ENCODE assay signal across 1 cellular context in the genomic region with DNA sequence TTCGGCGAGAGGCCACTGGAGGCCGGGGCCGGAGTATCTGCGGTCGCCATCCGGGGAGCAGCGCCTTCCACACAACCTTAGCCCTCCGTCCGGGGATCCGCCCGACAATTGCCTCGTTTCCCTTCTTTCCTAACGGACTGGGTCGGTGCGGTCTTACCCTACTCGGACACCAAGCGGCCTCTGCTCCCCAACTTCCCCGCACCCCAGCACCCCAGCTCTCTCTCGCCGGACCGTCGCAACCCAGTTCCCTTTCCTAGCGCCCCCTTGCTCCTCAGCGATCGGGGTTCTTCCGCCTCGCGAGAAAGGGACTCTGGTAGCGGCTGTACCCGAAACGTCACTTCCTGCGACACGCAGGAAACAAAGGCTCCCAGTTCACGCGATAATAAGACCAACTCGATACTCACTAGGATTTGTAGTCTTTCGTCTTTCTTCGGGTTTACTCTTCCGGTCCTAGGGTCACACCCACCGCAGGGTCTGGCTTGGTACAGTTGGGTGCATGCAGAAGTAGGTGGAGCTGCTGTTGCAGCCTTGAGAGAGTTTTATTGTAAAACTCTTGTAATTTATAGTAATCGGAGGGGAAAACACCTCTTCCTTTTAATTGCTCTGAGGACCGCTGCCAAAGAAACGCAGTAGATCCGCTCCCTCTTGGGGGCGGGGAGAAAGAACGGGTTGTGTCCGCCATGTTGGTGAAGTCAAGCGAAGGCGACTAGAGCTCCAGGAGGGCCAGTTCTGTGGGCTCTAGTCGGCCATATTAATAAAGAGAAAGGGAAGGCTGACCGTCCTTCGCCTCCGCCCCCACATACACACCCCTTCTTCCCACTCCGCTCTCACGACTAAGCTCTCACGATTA.
TF ChIP-seq lines count a peak whose summit lies in the region.

A gene (plus strand): TSS at position 741 of the 850 bp plus-strand sequence. CDS start 209 bp downstream, outside the sequence.
A gene with protein sequence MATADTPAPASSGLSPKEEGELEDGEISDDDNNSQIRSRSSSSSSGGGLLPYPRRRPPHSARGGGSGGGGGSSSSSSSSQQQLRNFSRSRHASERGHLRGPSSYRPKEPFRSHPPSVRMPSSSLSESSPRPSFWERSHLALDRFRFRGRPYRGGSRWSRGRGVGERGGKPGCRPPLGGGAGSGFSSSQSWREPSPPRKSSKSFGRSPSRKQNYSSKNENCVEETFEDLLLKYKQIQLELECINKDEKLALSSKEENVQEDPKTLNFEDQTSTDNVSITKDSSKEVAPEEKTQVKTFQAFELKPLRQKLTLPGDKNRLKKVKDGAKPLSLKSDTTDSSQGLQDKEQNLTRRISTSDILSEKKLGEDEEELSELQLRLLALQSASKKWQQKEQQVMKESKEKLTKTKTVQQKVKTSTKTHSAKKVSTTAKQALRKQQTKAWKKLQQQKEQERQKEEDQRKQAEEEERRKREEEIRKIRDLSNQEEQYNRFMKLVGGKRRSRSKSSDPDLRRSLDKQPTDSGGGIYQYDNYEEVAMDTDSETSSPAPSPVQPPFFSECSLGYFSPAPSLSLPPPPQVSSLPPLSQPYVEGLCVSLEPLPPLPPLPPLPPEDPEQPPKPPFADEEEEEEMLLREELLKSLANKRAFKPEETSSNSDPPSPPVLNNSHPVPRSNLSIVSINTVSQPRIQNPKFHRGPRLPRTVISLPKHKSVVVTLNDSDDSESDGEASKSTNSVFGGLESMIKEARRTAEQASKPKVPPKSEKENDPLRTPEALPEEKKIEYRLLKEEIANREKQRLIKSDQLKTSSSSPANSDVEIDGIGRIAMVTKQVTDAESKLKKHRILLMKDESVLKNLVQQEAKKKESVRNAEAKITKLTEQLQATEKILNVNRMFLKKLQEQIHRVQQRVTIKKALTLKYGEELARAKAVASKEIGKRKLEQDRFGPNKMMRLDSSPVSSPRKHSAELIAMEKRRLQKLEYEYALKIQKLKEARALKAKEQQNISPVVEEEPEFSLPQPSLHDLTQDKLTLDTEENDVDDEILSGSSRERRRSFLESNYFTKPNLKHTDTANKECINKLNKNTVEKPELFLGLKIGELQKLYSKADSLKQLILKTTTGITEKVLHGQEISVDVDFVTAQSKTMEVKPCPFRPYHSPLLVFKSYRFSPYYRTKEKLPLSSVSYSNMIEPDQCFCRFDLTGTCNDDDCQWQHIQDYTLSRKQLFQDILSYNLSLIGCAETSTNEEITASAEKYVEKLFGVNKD (N-terminal part only) (minus strand): TSS at position 288 of the 850 bp plus-strand sequence. CDS start 238 bp downstream, at position 50.

TF ChIP-seq in K562, 482 proteins besides CTCF, POLR2A, EP300 and RAD21 (continued from another document and continues in another):
- TF ChIP-seq, protein P1, sequence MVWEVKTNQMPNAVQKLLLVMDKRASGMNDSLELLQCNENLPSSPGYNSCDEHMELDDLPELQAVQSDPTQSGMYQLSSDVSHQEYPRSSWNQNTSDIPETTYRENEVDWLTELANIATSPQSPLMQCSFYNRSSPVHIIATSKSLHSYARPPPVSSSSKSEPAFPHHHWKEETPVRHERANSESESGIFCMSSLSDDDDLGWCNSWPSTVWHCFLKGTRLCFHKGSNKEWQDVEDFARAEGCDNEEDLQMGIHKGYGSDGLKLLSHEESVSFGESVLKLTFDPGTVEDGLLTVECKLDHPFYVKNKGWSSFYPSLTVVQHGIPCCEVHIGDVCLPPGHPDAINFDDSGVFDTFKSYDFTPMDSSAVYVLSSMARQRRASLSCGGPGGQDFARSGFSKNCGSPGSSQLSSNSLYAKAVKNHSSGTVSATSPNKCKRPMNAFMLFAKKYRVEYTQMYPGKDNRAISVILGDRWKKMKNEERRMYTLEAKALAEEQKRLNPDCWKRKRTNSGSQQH (CRISPR knock-in tag; IDR thresholded peaks at IDR 0.05), result 0 out of 2 replicates have a peak, but pooled peaks have one; percentile 9
- TF ChIP-seq, protein P2, sequence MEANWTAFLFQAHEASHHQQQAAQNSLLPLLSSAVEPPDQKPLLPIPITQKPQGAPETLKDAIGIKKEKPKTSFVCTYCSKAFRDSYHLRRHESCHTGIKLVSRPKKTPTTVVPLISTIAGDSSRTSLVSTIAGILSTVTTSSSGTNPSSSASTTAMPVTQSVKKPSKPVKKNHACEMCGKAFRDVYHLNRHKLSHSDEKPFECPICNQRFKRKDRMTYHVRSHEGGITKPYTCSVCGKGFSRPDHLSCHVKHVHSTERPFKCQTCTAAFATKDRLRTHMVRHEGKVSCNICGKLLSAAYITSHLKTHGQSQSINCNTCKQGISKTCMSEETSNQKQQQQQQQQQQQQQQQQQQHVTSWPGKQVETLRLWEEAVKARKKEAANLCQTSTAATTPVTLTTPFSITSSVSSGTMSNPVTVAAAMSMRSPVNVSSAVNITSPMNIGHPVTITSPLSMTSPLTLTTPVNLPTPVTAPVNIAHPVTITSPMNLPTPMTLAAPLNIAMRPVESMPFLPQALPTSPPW (CRISPR knock-in tag; IDR thresholded peaks at IDR 0.05), result peak; percentile 59
- TF ChIP-seq MIER1 (IDR thresholded peaks at IDR 0.05; ENCODE audit: low read depth), result no peak
- TF ChIP-seq SREBF1 (IDR thresholded peaks at IDR 0.05; ENCODE audit: borderline replicate concordance, low read depth, low read length), result no peak
- TF ChIP-seq, protein P3, sequence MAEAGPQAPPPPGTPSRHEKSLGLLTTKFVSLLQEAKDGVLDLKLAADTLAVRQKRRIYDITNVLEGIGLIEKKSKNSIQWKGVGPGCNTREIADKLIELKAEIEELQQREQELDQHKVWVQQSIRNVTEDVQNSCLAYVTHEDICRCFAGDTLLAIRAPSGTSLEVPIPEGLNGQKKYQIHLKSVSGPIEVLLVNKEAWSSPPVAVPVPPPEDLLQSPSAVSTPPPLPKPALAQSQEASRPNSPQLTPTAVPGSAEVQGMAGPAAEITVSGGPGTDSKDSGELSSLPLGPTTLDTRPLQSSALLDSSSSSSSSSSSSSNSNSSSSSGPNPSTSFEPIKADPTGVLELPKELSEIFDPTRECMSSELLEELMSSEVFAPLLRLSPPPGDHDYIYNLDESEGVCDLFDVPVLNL (CRISPR knock-in tag; IDR thresholded peaks at IDR 0.05; ENCODE audit: low read depth), result no peak
- no peak; the same call in none of the 2 replicates for TF ChIP-seq HDAC2 (IDR thresholded peaks at IDR 0.05)
- TF ChIP-seq ZNF274 (IDR thresholded peaks at IDR 0.05; ENCODE audit: borderline replicate concordance, low read depth, low read length), result no peak
- no peak for TF ChIP-seq HNRNPLL (IDR thresholded peaks at IDR 0.05; ENCODE audit: low read depth, low read length, poor library complexity, severe bottlenecking)
- 0 out of 2 replicates have a peak, but pooled peaks have one; percentile 29 for TF ChIP-seq ZKSCAN1 (IDR thresholded peaks at IDR 0.05; ENCODE audit: low read depth, low read length)
- TF ChIP-seq HDGF (IDR thresholded peaks at IDR 0.05), result no peak
- peak; percentile 87 for TF ChIP-seq ZNF766 (CRISPR knock-in tag; conservative IDR thresholded peaks at IDR 0.05)
- TF ChIP-seq ATF1 (CRISPR knock-in tag; IDR thresholded peaks at IDR 0.05), result no peak; the same call in 1 of the 2 replicates
- TF ChIP-seq ATF1 (tag; IDR thresholded peaks at IDR 0.05), result peak; percentile 94
- TF ChIP-seq POLR2H (tag; IDR thresholded peaks at IDR 0.05; ENCODE audit: low read depth), result peak; percentile 86
- TF ChIP-seq, protein P4, sequence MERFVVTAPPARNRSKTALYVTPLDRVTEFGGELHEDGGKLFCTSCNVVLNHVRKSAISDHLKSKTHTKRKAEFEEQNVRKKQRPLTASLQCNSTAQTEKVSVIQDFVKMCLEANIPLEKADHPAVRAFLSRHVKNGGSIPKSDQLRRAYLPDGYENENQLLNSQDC (CRISPR knock-in tag; IDR thresholded peaks at IDR 0.05), result no peak
- TF ChIP-seq FOXK2 (conservative IDR thresholded peaks at IDR 0.05 in 1 of 2, IDR thresholded peaks at IDR 0.05 in 1 of 2; ENCODE audit: low read depth in 2 of 2), result peak; percentile 82 to 86
- TF ChIP-seq ZFP30 (CRISPR knock-in tag; IDR thresholded peaks at IDR 0.05; ENCODE audit: borderline replicate concordance), result no peak
- no peak for TF ChIP-seq ZNF175 (CRISPR knock-in tag; IDR thresholded peaks at IDR 0.05; ENCODE audit: low read depth)
- TF ChIP-seq, protein P5, sequence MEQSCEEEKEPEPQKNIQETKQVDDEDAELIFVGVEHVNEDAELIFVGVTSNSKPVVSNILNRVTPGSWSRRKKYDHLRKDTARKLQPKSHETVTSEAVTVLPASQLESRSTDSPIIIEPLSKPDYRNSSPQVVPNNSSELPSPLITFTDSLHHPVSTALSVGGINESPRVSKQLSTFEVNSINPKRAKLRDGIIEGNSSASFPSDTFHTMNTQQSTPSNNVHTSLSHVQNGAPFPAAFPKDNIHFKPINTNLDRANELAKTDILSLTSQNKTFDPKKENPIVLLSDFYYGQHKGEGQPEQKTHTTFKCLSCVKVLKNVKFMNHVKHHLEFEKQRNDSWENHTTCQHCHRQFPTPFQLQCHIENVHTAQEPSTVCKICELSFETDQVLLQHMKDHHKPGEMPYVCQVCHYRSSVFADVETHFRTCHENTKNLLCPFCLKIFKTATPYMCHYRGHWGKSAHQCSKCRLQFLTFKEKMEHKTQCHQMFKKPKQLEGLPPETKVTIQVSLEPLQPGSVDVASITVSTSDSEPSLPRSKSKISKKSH (CRISPR knock-in tag; IDR thresholded peaks at IDR 0.05), result no peak
- no peak for TF ChIP-seq PURB (CRISPR knock-in tag; IDR thresholded peaks at IDR 0.05; ENCODE audit: low read depth)
- no peak for TF ChIP-seq ZZZ3 (IDR thresholded peaks at IDR 0.05)
- TF ChIP-seq, protein P6, sequence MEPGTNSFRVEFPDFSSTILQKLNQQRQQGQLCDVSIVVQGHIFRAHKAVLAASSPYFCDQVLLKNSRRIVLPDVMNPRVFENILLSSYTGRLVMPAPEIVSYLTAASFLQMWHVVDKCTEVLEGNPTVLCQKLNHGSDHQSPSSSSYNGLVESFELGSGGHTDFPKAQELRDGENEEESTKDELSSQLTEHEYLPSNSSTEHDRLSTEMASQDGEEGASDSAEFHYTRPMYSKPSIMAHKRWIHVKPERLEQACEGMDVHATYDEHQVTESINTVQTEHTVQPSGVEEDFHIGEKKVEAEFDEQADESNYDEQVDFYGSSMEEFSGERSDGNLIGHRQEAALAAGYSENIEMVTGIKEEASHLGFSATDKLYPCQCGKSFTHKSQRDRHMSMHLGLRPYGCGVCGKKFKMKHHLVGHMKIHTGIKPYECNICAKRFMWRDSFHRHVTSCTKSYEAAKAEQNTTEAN (CRISPR knock-in tag; IDR thresholded peaks at IDR 0.05), result 0 out of 2 replicates have a peak, but pooled peaks have one; percentile 71
- TF ChIP-seq, protein P7, sequence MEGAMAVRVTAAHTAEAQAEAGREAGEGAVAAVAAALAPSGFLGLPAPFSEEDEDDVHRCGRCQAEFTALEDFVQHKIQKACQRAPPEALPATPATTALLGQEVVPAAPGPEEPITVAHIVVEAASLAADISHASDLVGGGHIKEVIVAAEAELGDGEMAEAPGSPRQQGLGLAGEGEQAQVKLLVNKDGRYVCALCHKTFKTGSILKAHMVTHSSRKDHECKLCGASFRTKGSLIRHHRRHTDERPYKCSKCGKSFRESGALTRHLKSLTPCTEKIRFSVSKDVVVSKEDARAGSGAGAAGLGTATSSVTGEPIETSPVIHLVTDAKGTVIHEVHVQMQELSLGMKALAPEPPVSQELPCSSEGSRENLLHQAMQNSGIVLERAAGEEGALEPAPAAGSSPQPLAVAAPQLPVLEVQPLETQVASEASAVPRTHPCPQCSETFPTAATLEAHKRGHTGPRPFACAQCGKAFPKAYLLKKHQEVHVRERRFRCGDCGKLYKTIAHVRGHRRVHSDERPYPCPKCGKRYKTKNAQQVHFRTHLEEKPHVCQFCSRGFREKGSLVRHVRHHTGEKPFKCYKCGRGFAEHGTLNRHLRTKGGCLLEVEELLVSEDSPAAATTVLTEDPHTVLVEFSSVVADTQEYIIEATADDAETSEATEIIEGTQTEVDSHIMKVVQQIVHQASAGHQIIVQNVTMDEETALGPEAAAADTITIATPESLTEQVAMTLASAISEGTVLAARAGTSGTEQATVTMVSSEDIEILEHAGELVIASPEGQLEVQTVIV (CRISPR knock-in tag; IDR thresholded peaks at IDR 0.05; ENCODE audit: borderline replicate concordance), result no peak
- peak; percentile 88 for TF ChIP-seq POLR2AphosphoS5 (IDR thresholded peaks at IDR 0.05; ENCODE audit: control insufficient read depth, insufficient read depth, low read depth, low read length)
- no peak for TF ChIP-seq NCOA4 (IDR thresholded peaks at IDR 0.05; ENCODE audit: partially characterized antibody)
- TF ChIP-seq HDAC8 (tag; IDR thresholded peaks at IDR 0.05), result no peak
- peak; percentile 54 for TF ChIP-seq TAF9B (IDR thresholded peaks at IDR 0.05; ENCODE audit: partially characterized antibody)
- TF ChIP-seq ZKSCAN8 (CRISPR knock-in tag; IDR thresholded peaks at IDR 0.05), result no peak
- no peak for TF ChIP-seq E2F3 (CRISPR knock-in tag; IDR thresholded peaks at IDR 0.05)
- no peak for TF ChIP-seq PTRF (tag; IDR thresholded peaks at IDR 0.05)
- TF ChIP-seq, protein P8, sequence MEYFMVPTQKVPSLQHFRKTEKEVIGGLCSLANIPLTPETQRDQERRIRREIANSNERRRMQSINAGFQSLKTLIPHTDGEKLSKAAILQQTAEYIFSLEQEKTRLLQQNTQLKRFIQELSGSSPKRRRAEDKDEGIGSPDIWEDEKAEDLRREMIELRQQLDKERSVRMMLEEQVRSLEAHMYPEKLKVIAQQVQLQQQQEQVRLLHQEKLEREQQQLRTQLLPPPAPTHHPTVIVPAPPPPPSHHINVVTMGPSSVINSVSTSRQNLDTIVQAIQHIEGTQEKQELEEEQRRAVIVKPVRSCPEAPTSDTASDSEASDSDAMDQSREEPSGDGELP (CRISPR knock-in tag; IDR thresholded peaks at IDR 0.05; ENCODE audit: borderline replicate concordance), result peak; percentile 59
- TF ChIP-seq GABPB1 (CRISPR knock-in tag; IDR thresholded peaks at IDR 0.05), result peak; percentile 94
- TF ChIP-seq ZNF41 (CRISPR knock-in tag; conservative IDR thresholded peaks at IDR 0.05), result no peak
- TF ChIP-seq OTX1 (CRISPR knock-in tag; IDR thresholded peaks at IDR 0.05), result peak; percentile 70; the same call in 1 of the 2 replicates
- no peak for TF ChIP-seq NONO (IDR thresholded peaks at IDR 0.05; ENCODE audit: low read depth in 2 of 2, low read length in 1 of 2)
- TF ChIP-seq BACH1 (tag; IDR thresholded peaks at IDR 0.05), result peak; percentile 77; the same call in 1 of the 2 replicates
